In genomic region chr13:110561335-110562033, GRCh38 we compare ENCODE assay signal across 8 cellular contexts. TPM values are rescaled to one million over a fixed set of nuclear protein-coding genes. Genes with fewer than 3 reads are reported as not detected.
DNase-seq lines count a peak whose midpoint lies in the region; ATAC-seq and TF ChIP-seq lines count a peak whose summit lies in the region.

RAB20 (minus strand) TSS chr13:110561722; CDS start chr13:110561519, 203 bp downstream.

- H3K4me3 ChIP-seq in neutrophil (ENCODE audit: low read depth in 1 of 2, low read length in 1 of 2): peak within 1 kb of the TSS; percentile 91 to 94

- ATAC-seq in GM19455 (IDR thresholded peaks at IDR 0.05; ENCODE audit: unreplicated experiment) (peak; percentile 76), HG03565 (IDR thresholded peaks at IDR 0.05; ENCODE audit: unreplicated experiment) (peak; percentile 57), foreskin keratinocyte (peak; percentile 66)

- H3K4me1 ChIP-seq in foreskin keratinocyte (no peaks in the 10 kb centered on the region), neutrophil (ENCODE audit: control insufficient read depth in 1 of 2, insufficient read depth in 1 of 2, low read depth in 1 of 2, low read length in 1 of 2) (peaks cover 23 to 47% of the 10 kb centered on the region in 2 experiments)

- DNase-seq in COLO829 (ENCODE audit: low spot score): peak; percentile 54
- peak; percentile 38 for DNase-seq in activated gamma-delta T cell treated with Interleukin-2 at 50 U/mL for 16 hours
- peak; percentile 42 to 63 for DNase-seq in foreskin keratinocyte

- TF ChIP-seq CTCF in foreskin keratinocyte (conservative IDR thresholded peaks at IDR 0.05) (no peak), neutrophil (IDR thresholded peaks at IDR 0.05) (no peak), subcutaneous adipose tissue (IDR thresholded peaks at IDR 0.05; ENCODE audit: low read depth) (no peak)

- TF ChIP-seq POLR2A in Raji (IDR thresholded peaks at IDR 0.05; ENCODE audit: insufficient read depth, low read depth, low read length): peak; percentile 27; the same call in 1 of the 2 replicates

- H3K27me3 ChIP-seq in foreskin keratinocyte: no peaks in the 10 kb centered on the region
- H3K27me3 ChIP-seq in neutrophil: peaks cover 19% of the 10 kb centered on the region

- H3K36me3 ChIP-seq in neutrophil: no peaks in the 10 kb centered on the region

- H3K9me3 ChIP-seq in neutrophil: no peaks in the 10 kb centered on the region

- H3K27ac ChIP-seq in foreskin keratinocyte: no peak within 1 kb of the TSS
- H3K27ac ChIP-seq in neutrophil: peak within 1 kb of the TSS; percentile 92

RNA-seq across cellular contexts. Expression of gene RAB20, which starts in this region (rescaled TPM):
- total RNA-seq in foreskin keratinocyte (3.5 and 4.4 TPM in 2 replicates), subcutaneous adipose tissue (10 to 100 TPM; 26.6 to 78.5 (median 37.8) TPM)
- polyA plus RNA-seq in foreskin keratinocyte: 3.8 TPM in 2 replicates
